Comparison of ENCODE assay signal across 12 cellular contexts in genomic region chr6:33786736-33787135, GRCh38. TPM values are rescaled to one million over a fixed set of nuclear protein-coding genes. Genes with fewer than 3 reads are reported as not detected.
DNase-seq lines count a peak whose midpoint lies in the region; ATAC-seq and TF ChIP-seq lines count a peak whose summit lies in the region.
"Had no signal": no experiment of that assay in that cellular context is flagged by ENCODE, and none has a peak within 500 bp of the region (broad histone marks: within the 10 kb centered on the region; RNA-seq: fewer than 3 reads in every experiment).

No MANE protein-coding gene starts in this region.

- H3K79me1 ChIP-seq in mesendoderm (ENCODE audit: low read length): peaks cover 14% of the 10 kb centered on the region

- no peak overlapping the region for H2BK15ac ChIP-seq in mesendoderm (replicated peaks; ENCODE audit: low read depth)

- WGBS in heart right ventricle, 2 donors: 62 to 64% methylated on average over 3 of the region's 3 CpGs
- 58 to 72% (median 70%) methylated on average over 3 of the region's 3 CpGs for WGBS in adrenal gland, 4 donors
- WGBS in mesendoderm (ENCODE audit: extremely low coverage, insufficient coverage, low lambda C conversion rate): no CpG with 5 or more reads among the region's 3 CpGs
- 70 to 71% methylated on average over 3 of the region's 3 CpGs for WGBS in upper lobe of left lung, 2 donors

- no peak for TF ChIP-seq EP300 in upper lobe of left lung (IDR thresholded peaks at IDR 0.05)

- H3K4me1 ChIP-seq in heart right ventricle: peaks cover 9 to 65% (median 49%) of the 10 kb centered on the region in 9 donors
- H3K4me1 ChIP-seq in adrenal gland (replicated peaks in 1 of 2): peaks cover 20 to 47% of the 10 kb centered on the region in 2 donors
- peaks cover 21% of the 10 kb centered on the region for H3K4me1 ChIP-seq in mesendoderm (ENCODE audit: control insufficient read depth, low read depth, low read length)
- H3K4me1 ChIP-seq in upper lobe of left lung: peaks cover 33 to 46% (median 41%) of the 10 kb centered on the region in 4 donors

- H2AK5ac ChIP-seq in mesendoderm (ENCODE audit: low read length): no peak overlapping the region

- H3K27me3 ChIP-seq in heart right ventricle (no peaks in the 10 kb centered on the region), adrenal gland (no peaks in the 10 kb centered on the region), mesendoderm (ENCODE audit: insufficient read depth, low read length, poor library complexity) (no peaks in the 10 kb centered on the region), upper lobe of left lung (no peaks in the 10 kb centered on the region)

- in situ Hi-C loops in KBM-7 (cut with MboI; ENCODE audit: low pct_unique_long_range_greater_than_20kb, low sequenced_read_pairs): no loop called here

- H3K18ac ChIP-seq in mesendoderm (ENCODE audit: low read length): no peak overlapping the region

- H3K9ac ChIP-seq in mesendoderm (ENCODE audit: low read length): peak overlapping the region; percentile 92

- H3K9me3 ChIP-seq in heart right ventricle (no peaks in the 10 kb centered on the region), adrenal gland (replicated peaks in 1 of 3) (no peaks in the 10 kb centered on the region), upper lobe of left lung (no peaks in the 10 kb centered on the region)
- H3K9me3 ChIP-seq: HAP-1 had no signal

- TF ChIP-seq POLR2A in adrenal gland (IDR thresholded peaks at IDR 0.05) (no peak), upper lobe of left lung (IDR thresholded peaks at IDR 0.05) (no peak)

- H3K27ac ChIP-seq in heart right ventricle: peak overlapping the region in 9 of 10 donors; percentile 10 to 100 (median 99)
- H3K27ac ChIP-seq in adrenal gland: peak overlapping the region; percentile 90 to 99 (median 96)
- no peak overlapping the region for H3K27ac ChIP-seq in mesendoderm (ENCODE audit: low read depth, low read length)
- H3K27ac ChIP-seq in upper lobe of left lung: peak overlapping the region; percentile 96 to 98 (median 98)

- intact Hi-C loops in heart right ventricle (cut with DNase I): no loop called here
- intact Hi-C loops in left ventricle myocardium superior (cut with micrococcal nuclease): no loop called here
- intact Hi-C loops in adrenal gland (cut with DNase I): no loop called here

- DNase-seq in heart right ventricle: no peak
- no peak for DNase-seq in left ventricle myocardium superior
- no peak for DNase-seq in adrenal gland
- DNase-seq in mesendoderm: no peak
- no peak for DNase-seq in upper lobe of left lung
- DNase-seq in KBM-7: no peak
- no peak for DNase-seq in foreskin melanocyte
- no peak for DNase-seq in NCI-H1105 (lab: John Stamatoyannopoulos, UW)
- DNase-seq: Calu3; left colon; stimulated activated CD4-positive, alpha-beta T cell treated with anti-CD3 and anti-CD28 coated beads, Interleukin-1b, Interleukin-23, amount 100 ng/mL, for 48 hours had no signal

- ATAC-seq in heart right ventricle (no peak), left ventricle myocardium superior (no peak), upper lobe of left lung (ENCODE audit: low FRiP score in 2 of 2) (no peak)
- ATAC-seq: left colon had no signal

- H4K5ac ChIP-seq in mesendoderm (ENCODE audit: low read length): no peak overlapping the region

- peaks cover 22% of the 10 kb centered on the region for H3K79me2 ChIP-seq in mesendoderm (ENCODE audit: control insufficient read depth, insufficient read depth, low read length)

- H3K56ac ChIP-seq in mesendoderm (ENCODE audit: low read length): peak overlapping the region; percentile 6

- H3K36me3 ChIP-seq in heart right ventricle (peaks cover 0 to 53% (median 28%) of the 10 kb centered on the region in 9 donors), adrenal gland (replicated peaks in 1 of 2) (peaks cover 0 to 34% of the 10 kb centered on the region in 2 donors), mesendoderm (ENCODE audit: control insufficient read depth, insufficient read depth, low read length) (no peaks in the 10 kb centered on the region), upper lobe of left lung (peaks cover 16 to 47% (median 33%) of the 10 kb centered on the region in 4 donors)

- no peak overlapping the region for H2BK120ac ChIP-seq in mesendoderm (ENCODE audit: low read depth, low read length)

- no peak overlapping the region for H3K23ac ChIP-seq in mesendoderm (ENCODE audit: low read length)

- TF ChIP-seq CTCF in heart right ventricle (IDR thresholded peaks at IDR 0.05) (no peak), adrenal gland (IDR thresholded peaks at IDR 0.05) (no peak), upper lobe of left lung (IDR thresholded peaks at IDR 0.05) (no peak)

- H3K4ac ChIP-seq in mesendoderm (ENCODE audit: low read depth, low read length): no peak overlapping the region

- H3K4me3 ChIP-seq in heart right ventricle (peak overlapping the region in 5 of 10 donors; percentile 76 to 94 (median 84)), adrenal gland (no peak overlapping the region), mesendoderm (ENCODE audit: low read length) (no peak overlapping the region), upper lobe of left lung (no peak overlapping the region)
- H3K4me3 ChIP-seq: HAP-1 had no signal

- no peak overlapping the region for H4K8ac ChIP-seq in mesendoderm (ENCODE audit: low read depth, low read length)

- H3K4me2 ChIP-seq in mesendoderm (ENCODE audit: low read length): no peak overlapping the region

- H2BK5ac ChIP-seq in mesendoderm (ENCODE audit: low read length): no peak overlapping the region

RNA-seq across cellular contexts. Expression of gene LEMD2, which starts 2.2 kb away (rescaled TPM):
- total RNA-seq in heart right ventricle: 10 to 100 TPM; 18.5 to 32.1 (median 25.6) TPM
- polyA plus RNA-seq in heart right ventricle: 10 to 100 TPM; 39.2 to 45.9 TPM
- total RNA-seq in left ventricle myocardium superior: 22.5 TPM
- total RNA-seq in adrenal gland: 10 to 100 TPM; 44.6 to 76.6 (median 58.3) TPM
- polyA plus RNA-seq in adrenal gland: 100 to 1,000 TPM in 2 of 3 donors, 10 to 100 TPM in 1; 32.4 to 121 (median 104) TPM
- 23.7 TPM for polyA plus RNA-seq in mesendoderm (2013, experiment 1 of 2)
- polyA plus RNA-seq in mesendoderm (2013, experiment 2 of 2): 22.2 TPM
- 100 to 1,000 TPM in 2 of 6 donors, 10 to 100 TPM in 4; 51.1 to 118 (median 66.2) TPM for total RNA-seq in upper lobe of left lung

RNA-seq across cellular contexts. Expression of gene MLN, which starts 17.1 kb away (rescaled TPM):
- total RNA-seq in heart right ventricle: not detected
- not detected for polyA plus RNA-seq in heart right ventricle
- total RNA-seq in left ventricle myocardium superior: not detected
- total RNA-seq in adrenal gland: not detected
- polyA plus RNA-seq in adrenal gland: not detected
- not detected for polyA plus RNA-seq in mesendoderm (2013, experiment 1 of 2)
- polyA plus RNA-seq in mesendoderm (2013, experiment 2 of 2): not detected
- total RNA-seq in upper lobe of left lung: not detected
- total RNA-seq: Calu3, left colon had no signal

RNA-seq across cellular contexts. Expression of gene IP6K3, which starts 40.0 kb away (rescaled TPM):
- 10 to 100 TPM; 15.9 to 55.7 (median 27.5) TPM for total RNA-seq in heart right ventricle
- polyA plus RNA-seq in heart right ventricle: 10 to 100 TPM; 18.4 to 32.6 TPM
- total RNA-seq in left ventricle myocardium superior: 47.5 TPM
- total RNA-seq in adrenal gland: 1 to 10 TPM in 3 of 8 donors, under 1 TPM in 2, not detected in 3; 0.22 to 1.6 (median 1.1) TPM
- polyA plus RNA-seq in adrenal gland: under 1 TPM; 0.32 to 0.71 (median 0.44) TPM
- polyA plus RNA-seq in mesendoderm (2013, experiment 1 of 2): 0.01 TPM
- polyA plus RNA-seq in mesendoderm (2013, experiment 2 of 2): 0.04 TPM
- total RNA-seq in upper lobe of left lung: 10 to 100 TPM in 1 of 6 donors, 1 to 10 TPM in 5; 1.9 to 11.5 (median 4.9) TPM
- total RNA-seq: Calu3 had no signal
